22 cellular contexts compared by ENCODE assay signal in the genomic region with DNA sequence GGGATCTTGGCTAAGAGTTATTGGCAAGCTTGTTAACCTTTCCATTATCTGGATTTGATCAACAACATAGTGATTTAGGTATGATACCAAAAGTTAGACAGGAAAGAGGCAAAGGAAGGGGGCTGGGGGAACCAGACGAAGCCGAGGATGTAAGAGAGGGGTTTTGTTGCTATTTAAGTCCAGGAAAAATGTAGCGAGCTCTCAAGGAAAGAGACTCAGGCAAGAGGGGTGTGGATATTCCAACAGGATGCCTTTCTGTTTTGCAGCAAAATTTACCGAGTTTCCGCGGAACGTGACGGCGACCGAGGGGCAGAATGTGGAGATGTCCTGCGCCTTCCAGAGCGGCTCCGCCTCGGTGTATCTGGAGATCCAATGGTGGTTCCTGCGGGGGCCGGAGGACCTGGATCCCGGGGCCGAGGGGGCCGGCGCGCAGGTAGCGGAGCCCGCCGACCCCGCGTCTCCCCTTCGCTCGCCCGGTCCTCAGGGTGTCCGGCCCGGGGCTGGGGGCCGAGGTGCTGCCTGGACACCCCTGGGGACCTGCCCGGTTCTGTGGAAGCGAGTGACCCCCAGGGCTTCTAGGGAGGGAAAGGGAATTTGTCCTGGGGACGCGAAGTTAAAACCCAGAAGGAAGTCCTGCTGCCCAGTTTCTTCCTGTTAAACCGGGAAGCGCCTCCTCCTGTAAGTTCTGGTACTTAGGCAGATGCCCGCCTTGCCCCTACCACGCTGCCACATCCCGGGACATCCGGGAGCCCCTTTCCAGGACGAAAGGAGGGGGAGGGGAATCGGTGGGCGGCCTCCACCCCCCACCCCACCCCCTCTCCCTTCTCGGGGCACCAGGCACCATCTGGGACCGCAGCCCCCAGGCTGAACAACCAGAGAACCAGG. TPM values are rescaled to one million over a fixed set of nuclear protein-coding genes. Genes with fewer than 3 reads are reported as not detected.
A peak's percentile ranks its signal among the peaks of the same experiment; 100 is the strongest.
DNase-seq lines count a peak whose midpoint lies in the region; ATAC-seq and TF ChIP-seq lines count a peak whose summit lies in the region.
"Had no signal": no experiment of that assay in that cellular context is flagged by ENCODE, and none has a peak within 500 bp of the region (broad histone marks: within the 10 kb centered on the region; RNA-seq: fewer than 3 reads in every experiment).

No MANE protein-coding gene starts in this region.

- no peaks in the 10 kb centered on the region for H3K9me3 ChIP-seq in suprapubic skin
- H3K9me3 ChIP-seq: gastrocnemius medialis had no signal

- no peak for ATAC-seq in GM19023 (IDR thresholded peaks at IDR 0.05; ENCODE audit: unreplicated experiment)
- ATAC-seq: gastrocnemius medialis, PC-3, sciatic nerve had no signal

- H3K4me3 Mint-ChIP-seq in progenitor cell of endocrine pancreas (ENCODE audit: low read depth): peak overlapping the region; percentile 4

- 4% methylated on average over 29 of the region's 47 CpGs for WGBS in suprapubic skin

- H3K27ac Mint-ChIP-seq in progenitor cell of endocrine pancreas: no peak overlapping the region

- TF ChIP-seq CTCF in GM20000 (IDR thresholded peaks at IDR 0.05; ENCODE audit: extremely low read depth, missing control alignments) (no peak), progenitor cell of endocrine pancreas (IDR thresholded peaks at IDR 0.05; ENCODE audit: unreplicated experiment) (no peak), suprapubic skin (IDR thresholded peaks at IDR 0.05) (no peak)

- H3K4me1 Mint-ChIP-seq in progenitor cell of endocrine pancreas (ENCODE audit: low read depth): peaks cover 4% of the 10 kb centered on the region

- no peaks in the 10 kb centered on the region for H3K36me3 Mint-ChIP-seq in progenitor cell of endocrine pancreas (ENCODE audit: insufficient read depth)

- no peaks in the 10 kb centered on the region for H3K36me3 ChIP-seq in suprapubic skin
- H3K36me3 ChIP-seq: gastrocnemius medialis had no signal

- H3K27ac ChIP-seq in suprapubic skin: no peak overlapping the region
- H3K27ac ChIP-seq: coronary artery, gastrocnemius medialis had no signal

- TF ChIP-seq POLR2A in suprapubic skin (IDR thresholded peaks at IDR 0.05): no peak

- H3K27me3 ChIP-seq in suprapubic skin: peaks cover 83% of the 10 kb centered on the region

- H3K4me1 ChIP-seq in suprapubic skin: peaks cover 24% of the 10 kb centered on the region
- H3K4me1 ChIP-seq: gastrocnemius medialis had no signal

- H3K27me3 Mint-ChIP-seq in progenitor cell of endocrine pancreas: peaks cover 69% of the 10 kb centered on the region

- TF ChIP-seq EP300 in suprapubic skin (IDR thresholded peaks at IDR 0.05): no peak

- H3K4me3 ChIP-seq in iPS-11a (ENCODE audit: low read depth, low read length) (peak overlapping the region; percentile 50), suprapubic skin (no peak overlapping the region)
- H3K4me3 ChIP-seq: coronary artery, gastrocnemius medialis had no signal

- DNase-seq in GM20000 (ENCODE audit: low spot score): peak; percentile 25
- peak; percentile 35 to 51 for DNase-seq in SHP77 (lab: John Stamatoyannopoulos, UW)
- DNase-seq in progenitor cell of endocrine pancreas (ENCODE audit: low spot score, unreplicated experiment): no peak
- no peak for DNase-seq in activated CD4-positive, alpha-beta T cell treated with anti-CD3 and anti-CD28 coated beads, Interleukin-2, amount 50 U/mL, for 1 hour
- no peak for DNase-seq in suprapubic skin (ENCODE audit: low spot score in 2 of 2)
- DNase-seq: activated CD4-positive, alpha-beta T cell treated with anti-CD3 and anti-CD28 coated beads, Interleukin-2, amount 50 U/mL, for 48 hours; activated naive CD4-positive, alpha-beta T cell treated with anti-CD3 and anti-CD28 coated beads, Interleukin-2, amount 50 U/mL, for 16 hours; activated T-cell treated with anti-CD3 and anti-CD28 coated beads, Interleukin-2, amount 50 U/mL, for 1 hour; Calu3; gastrocnemius medialis; NCI-H187; NCI-H510A treated with DMSO at 0.1 percent for 48 hours; occipital lobe; PC-3; stimulated activated CD4-positive, alpha-beta T cell treated with anti-CD3 and anti-CD28 coated beads, Interleukin-1b, Interleukin-23, amount 100 ng/mL, for 48 hours had no signal

- no peaks in the 10 kb centered on the region for H3K9me3 Mint-ChIP-seq in progenitor cell of endocrine pancreas (ENCODE audit: low read depth)

RNA-seq across cellular contexts. Expression of a gene that starts 2.4 kb away (rescaled TPM):
- 1.1 TPM in 2 replicates for total RNA-seq in progenitor cell of endocrine pancreas
- total RNA-seq in suprapubic skin: under 1 TPM in 1 of 4 donors, not detected in 3; 0.49 TPM
- total RNA-seq: Calu3, epithelial cell of proximal tubule, gastrocnemius medialis, H4, kidney epithelial cell, PC-3, sciatic nerve had no signal

Comparison
In these comparisons a context has a peak if more than half of its experiments do, and no peak if none do; other contexts are left out.
1. DNase-seq: peak in GM20000 (single experiment) and SHP77 (2 of 2); none in progenitor cell of endocrine pancreas (single experiment), activated CD4-positive, alpha-beta T cell treated with anti-CD3 and anti-CD28 coated beads, Interleukin-2, amount 50 U/mL, for 1 hour (single experiment) and suprapubic skin (0 of 2).